11 cellular contexts compared by ENCODE assay signal in the genomic region with DNA sequence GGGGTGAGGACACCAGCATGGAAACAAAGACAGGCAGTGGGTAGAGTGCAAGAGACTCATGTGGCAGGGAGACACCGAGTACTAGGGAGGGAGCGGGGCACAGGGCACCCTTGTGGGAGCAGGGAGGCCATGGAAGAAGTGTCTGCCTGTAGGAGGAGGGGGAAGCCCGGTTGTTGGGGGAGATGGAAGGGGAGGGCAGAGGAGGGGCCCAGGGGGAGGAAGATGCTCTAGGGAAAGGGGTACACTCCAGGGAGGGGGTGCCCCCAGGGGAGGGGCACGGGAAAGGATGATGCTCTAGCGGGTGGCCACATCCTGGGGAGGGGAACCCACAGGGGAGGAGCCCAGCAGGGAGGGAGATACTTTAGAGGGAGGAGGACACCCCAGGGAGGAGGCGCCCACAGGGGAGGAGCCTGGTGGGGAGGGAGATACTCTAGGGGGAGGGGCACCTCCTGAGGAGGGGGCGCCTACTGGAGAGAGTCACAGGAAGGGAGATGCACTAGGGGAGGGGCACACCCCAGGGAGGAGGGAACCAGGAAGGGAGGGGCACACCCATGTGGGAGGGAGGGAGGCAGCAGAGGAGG. TPM values are rescaled to one million over a fixed set of nuclear protein-coding genes. Genes with fewer than 3 reads are reported as not detected.
DNase-seq lines count a peak whose midpoint lies in the region; ATAC-seq, FAIRE-seq and TF ChIP-seq lines count a peak whose summit lies in the region.
"Had no signal": no experiment of that assay in that cellular context is flagged by ENCODE, and none has a peak within 500 bp of the region (broad histone marks: within the 10 kb centered on the region; RNA-seq: fewer than 3 reads in every experiment).

No MANE protein-coding gene starts in this region.

- in situ Hi-C loops in HAP-1 (cut with MboI; ENCODE audit: low sequenced_read_pairs): no loop called here

- H3K27me3 ChIP-seq in CD8-positive, alpha-beta T cell (ENCODE audit: insufficient read depth, low read length): no peaks in the 10 kb centered on the region
- H3K27me3 ChIP-seq in HAP-1 (ENCODE audit: low read depth) (no peaks in the 10 kb centered on the region), tibial artery (peaks cover 0 to 25% of the 10 kb centered on the region in 2 donors)
- H3K27me3 ChIP-seq: SJCRH30 had no signal

- ATAC-seq in CD8-positive, alpha-beta T cell: no peak
- peak; percentile 98 for ATAC-seq in central memory CD8-positive, alpha-beta T cell (replicated peaks; ENCODE audit: extremely low read depth, poor library complexity, severe bottlenecking)

- H3K4me1 Mint-ChIP-seq in CD8-positive, alpha-beta T cell (ENCODE audit: low read depth): no peaks in the 10 kb centered on the region
- peaks cover 25% of the 10 kb centered on the region for H3K4me1 Mint-ChIP-seq in central memory CD8-positive, alpha-beta T cell

- no peaks in the 10 kb centered on the region for H3K9me3 ChIP-seq in CD8-positive, alpha-beta T cell (ENCODE audit: low read length)
- H3K9me3 ChIP-seq in HAP-1 (peaks cover 6% of the 10 kb centered on the region; the same call in 1 of the 2 replicates), tibial artery (no peaks in the 10 kb centered on the region)
- H3K9me3 ChIP-seq: SJCRH30 had no signal

- H3K4me3 ChIP-seq in CD8-positive, alpha-beta T cell (ENCODE audit: low read depth, low read length): no peak overlapping the region
- H3K4me3 ChIP-seq in HAP-1 (no peak overlapping the region), tibial artery (no peak overlapping the region)
- H3K4me3 ChIP-seq: SJCRH30 had no signal

- POLR2A ChIA-PET in CD8-positive, alpha-beta T cell (lab: Charles Lee): no interaction called here

- intact Hi-C loops in CD8-positive, alpha-beta T cell (cut with DNase I, micrococcal nuclease): no loop called here
- intact Hi-C loops in tibial artery (cut with DNase I; ENCODE audit: low total_unique reads): no loop called here

- no peak overlapping the region for H3K27ac ChIP-seq in CD8-positive, alpha-beta T cell (ENCODE audit: low read depth, low read length)
- no peak overlapping the region for H3K27ac ChIP-seq in tibial artery
- H3K27ac ChIP-seq: SJCRH30 had no signal

- no peak overlapping the region for H3K27ac Mint-ChIP-seq in CD8-positive, alpha-beta T cell
- peak overlapping the region; percentile 90 for H3K27ac Mint-ChIP-seq in central memory CD8-positive, alpha-beta T cell (ENCODE audit: low read depth)

- H3K9me3 Mint-ChIP-seq in CD8-positive, alpha-beta T cell: peaks cover 6% of the 10 kb centered on the region
- peaks cover 5% of the 10 kb centered on the region for H3K9me3 Mint-ChIP-seq in central memory CD8-positive, alpha-beta T cell

- CTCF ChIA-PET in CD8-positive, alpha-beta T cell (lab: Charles Lee): no interaction called here

- no peak for TF ChIP-seq CTCF in CD8-positive, alpha-beta T cell (IDR thresholded peaks at IDR 0.05)
- TF ChIP-seq CTCF in tibial artery (IDR thresholded peaks at IDR 0.05): no peak

- TF ChIP-seq POLR2A in GM12892 (IDR thresholded peaks at IDR 0.05; ENCODE audit: low read depth, low read length): no peak

- no peaks in the 10 kb centered on the region for H3K36me3 ChIP-seq in CD8-positive, alpha-beta T cell (ENCODE audit: insufficient read depth, low read length)
- H3K36me3 ChIP-seq in HAP-1 (replicated peaks) (no peaks in the 10 kb centered on the region), tibial artery (peaks cover 0 to 10% (median 0%) of the 10 kb centered on the region in 3 donors)
- H3K36me3 ChIP-seq: SJCRH30 had no signal

- H3K4me1 ChIP-seq in CD8-positive, alpha-beta T cell (ENCODE audit: insufficient read depth, low read length): peaks cover 25% of the 10 kb centered on the region
- no peaks in the 10 kb centered on the region for H3K4me1 ChIP-seq in HAP-1
- H3K4me1 ChIP-seq in tibial artery: no peaks in the 10 kb centered on the region
- H3K4me1 ChIP-seq: SJCRH30 had no signal

- DNase-seq in CD8-positive, alpha-beta T cell: peak in 6 of 7 experiments; percentile 68 to 85 (median 78)
- DNase-seq in activated CD4-positive, alpha-beta T cell treated with anti-CD3 and anti-CD28 coated beads, Interleukin-2, amount 50 U/mL, for 4 hours: peak; percentile 45 to 48
- peak; percentile 60 to 86 for DNase-seq in central memory CD8-positive, alpha-beta T cell (ENCODE audit: low spot score in 2 of 2)
- peak; percentile 6 to 9 for DNase-seq in stimulated activated CD4-positive, alpha-beta T cell treated with anti-CD3 and anti-CD28 coated beads, Interleukin-2, amount 100 ng/mL, for 48 hours
- no peak for DNase-seq in GM12892 (ENCODE audit: insufficient read length)
- no peak for DNase-seq in NCI-H2081 (lab: John Stamatoyannopoulos, UW)
- no peak for DNase-seq in HAP-1 (ENCODE audit: low spot score in 2 of 2)
- no peak for DNase-seq in tibial artery
- DNase-seq: cerebellar nuclear complex, NCI-H146, SJCRH30 had no signal

- H3K4me3 Mint-ChIP-seq in CD8-positive, alpha-beta T cell: no peak overlapping the region
- H3K4me3 Mint-ChIP-seq in central memory CD8-positive, alpha-beta T cell: peak overlapping the region; percentile 72

- H3K27me3 Mint-ChIP-seq in CD8-positive, alpha-beta T cell (ENCODE audit: low read depth): peaks cover 8% of the 10 kb centered on the region
- no peaks in the 10 kb centered on the region for H3K27me3 Mint-ChIP-seq in central memory CD8-positive, alpha-beta T cell

- no peak for FAIRE-seq in GM12892 (lab: Jason Lieb, UNC)

- no peaks in the 10 kb centered on the region for H3K36me3 Mint-ChIP-seq in CD8-positive, alpha-beta T cell
- H3K36me3 Mint-ChIP-seq in central memory CD8-positive, alpha-beta T cell (ENCODE audit: insufficient read depth): peaks cover 11% of the 10 kb centered on the region

RNA-seq across cellular contexts. Expression of a gene that starts 24.9 kb away (rescaled TPM):
- total RNA-seq in CD8-positive, alpha-beta T cell: under 1 TPM; 0.25 to 0.43 TPM
- polyA plus RNA-seq in GM12892 (2012; ENCODE audit: missing spikeins): 0.49 TPM

Comparison
In these comparisons a context has a peak if more than half of its experiments do, and no peak if none do; other contexts are left out.
1. DNase-seq: peak in CD8-positive, alpha-beta T cell (6 of 7), activated CD4-positive, alpha-beta T cell treated with anti-CD3 and anti-CD28 coated beads, Interleukin-2, amount 50 U/mL, for 4 hours (2 of 2), central memory CD8-positive, alpha-beta T cell (2 of 2) and stimulated activated CD4-positive, alpha-beta T cell treated with anti-CD3 and anti-CD28 coated beads, Interleukin-2, amount 100 ng/mL, for 48 hours (2 of 2); none in GM12892 (single experiment), NCI-H2081 (0 of 2), HAP-1 (0 of 2) and tibial artery (0 of 2).